14 cellular contexts compared by ENCODE assay signal in genomic region chr6:145155411-145155810, GRCh38.
"Had no signal": no experiment of that assay in that cellular context is flagged by ENCODE, and none has a peak within 500 bp of the region (broad histone marks: within the 10 kb centered on the region; RNA-seq: fewer than 3 reads in every experiment).

No MANE protein-coding gene starts in this region.

- H3K36me3 ChIP-seq: brain microvascular endothelial cell, thyroid gland had no signal

- H3K4me3 ChIP-seq: thyroid gland had no signal

- DNase-seq: activated CD4-positive, alpha-beta T cell treated with anti-CD3 and anti-CD28 coated beads for 1 hour; activated CD4-positive, alpha-beta T cell treated with anti-CD3 and anti-CD28 coated beads, Interleukin-2, amount 50 U/mL, for 4 hours; activated naive CD4-positive, alpha-beta T cell treated with anti-CD3 and anti-CD28 coated beads, Interleukin-2, amount 10 ng/mL, durations not matched to agents 7 days and 5 days; amniotic stem cell; brain microvascular endothelial cell; effector memory CD4-positive, alpha-beta T cell; left ventricle myocardium superior; stimulated activated CD4-positive, alpha-beta T cell treated with anti-CD3 and anti-CD28 coated beads, Interleukin-2, amount 100 ng/mL, for 48 hours; T-helper 1 cell; T1000; thyroid gland had no signal

- ATAC-seq: left ventricle myocardium superior; natural killer cell treated with Interleukin-12 subunit alpha and Interleukin-12 subunit beta and Interleukin-15 and Interleukin-18, amount 100 ng/mL, for 72 hours; stimulated activated memory B cell treated with anti-CD40 and anti-IgM and Interleukin-4, amounts not matched to agents 10 μg/mL and 1 μg/mL and 100 μg/mL, for 72 hours had no signal

- H3K27me3 ChIP-seq: brain microvascular endothelial cell, thyroid gland had no signal

- H3K9me3 ChIP-seq: thyroid gland had no signal

- H3K27ac ChIP-seq: brain microvascular endothelial cell, thyroid gland, VCaP had no signal

- H3K4me1 ChIP-seq: thyroid gland had no signal
